1 cellular context compared by ENCODE assay signal in genomic region chr14:69848156-69848555, GRCh38.
TF ChIP-seq lines count a peak whose summit lies in the region.

No MANE protein-coding gene starts in this region.

TF ChIP-seq in HepG2, 621 proteins besides CTCF, POLR2A, EP300 and RAD21 (continued from another document):
- peak; percentile 56 for TF ChIP-seq ARID5B (CRISPR knock-in tag; IDR thresholded peaks at IDR 0.05)
- no peak; the same call in 1 of the 2 replicates for TF ChIP-seq RXRA (CRISPR knock-in tag; IDR thresholded peaks at IDR 0.05)
